Comparison of ENCODE assay signal across 29 cellular contexts in the genomic region with DNA sequence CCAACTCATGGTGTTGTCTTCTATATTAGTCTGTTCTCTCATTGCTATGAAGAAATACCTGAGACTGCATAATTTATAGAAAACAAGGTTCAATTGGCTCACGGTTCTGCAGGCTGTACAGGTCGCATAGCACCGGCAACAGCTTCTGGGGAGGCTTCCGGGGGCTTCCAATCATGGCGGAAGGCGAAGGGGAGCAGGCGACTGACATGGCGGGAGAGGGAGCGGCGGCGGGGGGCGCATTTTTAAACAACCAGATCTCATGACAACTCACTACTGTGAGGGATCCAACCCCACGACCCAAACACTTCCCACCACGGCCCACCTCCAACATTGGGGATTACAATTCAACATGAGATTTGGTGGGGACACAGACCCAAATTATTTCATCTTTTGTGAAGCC.
"Had no signal": no experiment of that assay in that cellular context is flagged by ENCODE, and none has a peak within 500 bp of the region (broad histone marks: within the 10 kb centered on the region; RNA-seq: fewer than 3 reads in every experiment).

No MANE protein-coding gene starts in this region.

- H3K36me3 ChIP-seq: brain microvascular endothelial cell, esophagus muscularis mucosa, left lung, lower lobe of right lung, neutrophil, ovary, suprapubic skin, tibial nerve had no signal

- H3K9me3 ChIP-seq: esophagus muscularis mucosa, left lung, lower lobe of right lung, neutrophil, ovary, suprapubic skin, tibial nerve had no signal

- H3K36me3 Mint-ChIP-seq: activated CD4-positive, alpha-beta memory T cell treated with anti-CD3 and anti-CD28 coated beads for 36 hours; natural killer cell treated with Interleukin-12 subunit alpha and Interleukin-12 subunit beta and Interleukin-15 and Interleukin-18, amount 100 ng/mL, for 72 hours had no signal

- H3K27ac ChIP-seq: brain microvascular endothelial cell, esophagus muscularis mucosa, foreskin keratinocyte, left lung, lower lobe of right lung, neutrophil, ovary, suprapubic skin, VCaP had no signal

- H3K27me3 ChIP-seq: brain microvascular endothelial cell, esophagus muscularis mucosa, ovary, suprapubic skin, tibial nerve had no signal

- H3K4me3 ChIP-seq: esophagus muscularis mucosa, left lung, lower lobe of right lung, ovary, skin epidermis, suprapubic skin, tibial nerve had no signal

- DNase-seq: activated CD4-positive, alpha-beta memory T cell treated with anti-CD3 and anti-CD28 coated beads for 36 hours; activated CD4-positive, alpha-beta T cell treated with anti-CD3 and anti-CD28 coated beads for 48 hours; activated CD8-positive, alpha-beta memory T cell treated with anti-CD3 and anti-CD28 coated beads, Interleukin-2, amount 50 U/mL, for 4 hours; activated gamma-delta T cell treated with Interleukin-2 at 50 U/mL for 16 hours; activated naive CD4-positive, alpha-beta T cell treated with anti-CD3 and anti-CD28 coated beads, Interleukin-2, amount 50 U/mL, for 16 hours; activated T-cell treated with anti-CD3 and anti-CD28 coated beads, Interleukin-2, amount 50 U/mL, for 1 hour; amniotic stem cell; brain microvascular endothelial cell; cortex of kidney; foreskin keratinocyte; lower lobe of right lung; mesendoderm; ovary; stimulated activated CD4-positive, alpha-beta T cell treated with anti-CD3 and anti-CD28 coated beads, Interleukin-4, amount 100 ng/mL, for 4 hours; stimulated activated CD8-positive, alpha-beta memory T cell treated with anti-CD3 and anti-CD28 coated beads, Interleukin-4, amount 100 ng/mL, for 48 hours; stimulated activated naive CD4-positive, alpha-beta T cell; T-helper 9 cell had no signal

- H3K27ac Mint-ChIP-seq: activated CD4-positive, alpha-beta memory T cell treated with anti-CD3 and anti-CD28 coated beads for 36 hours; activated T-helper 17 cell treated with anti-CD3 and anti-CD28 coated beads, Interleukin-2, amount 50 U/mL, for 72 hours; natural killer cell treated with Interleukin-12 subunit alpha and Interleukin-12 subunit beta and Interleukin-15 and Interleukin-18, amount 100 ng/mL, for 72 hours; progenitor cell of endocrine pancreas had no signal

- ATAC-seq: activated CD4-positive, CD25-positive, alpha-beta regulatory T cell treated with anti-CD3 and anti-CD28 coated beads, Interleukin-2, amount 50 U/mL, for 24 hours; activated T-helper 17 cell treated with anti-CD3 and anti-CD28 coated beads, Interleukin-2, amount 50 U/mL, for 72 hours; foreskin keratinocyte; left lung; lower lobe of right lung; natural killer cell treated with Interleukin-12 subunit alpha and Interleukin-12 subunit beta and Interleukin-15 and Interleukin-18, amount 100 ng/mL, for 72 hours; sciatic nerve had no signal

- H3K9me3 Mint-ChIP-seq: activated CD4-positive, alpha-beta memory T cell treated with anti-CD3 and anti-CD28 coated beads for 36 hours; activated T-helper 17 cell treated with anti-CD3 and anti-CD28 coated beads, Interleukin-2, amount 50 U/mL, for 72 hours; natural killer cell treated with Interleukin-12 subunit alpha and Interleukin-12 subunit beta and Interleukin-15 and Interleukin-18, amount 100 ng/mL, for 72 hours had no signal

- H3K4me1 ChIP-seq: foreskin keratinocyte, left lung had no signal

- H3K4me3 Mint-ChIP-seq: activated CD4-positive, alpha-beta memory T cell treated with anti-CD3 and anti-CD28 coated beads for 36 hours; activated T-helper 17 cell treated with anti-CD3 and anti-CD28 coated beads, Interleukin-2, amount 50 U/mL, for 72 hours; natural killer cell treated with Interleukin-12 subunit alpha and Interleukin-12 subunit beta and Interleukin-15 and Interleukin-18, amount 100 ng/mL, for 72 hours had no signal
